ENCODE assay signal across 30 cellular contexts in genomic region chr1:221759436-221759835, GRCh38. TPM values are rescaled to one million over a fixed set of nuclear protein-coding genes. Genes with fewer than 3 reads are reported as not detected.
DNase-seq lines count a peak whose midpoint lies in the region; ATAC-seq, FAIRE-seq and TF ChIP-seq lines count a peak whose summit lies in the region.
"Had no signal": no experiment of that assay in that cellular context is flagged by ENCODE, and none has a peak within 500 bp of the region (broad histone marks: within the 10 kb centered on the region; RNA-seq: fewer than 3 reads in every experiment).

No MANE protein-coding gene starts in this region.

- no peak overlapping the region for H3K9ac ChIP-seq in K562 (ENCODE audit: insufficient read depth in 1 of 2, low read depth in 2 of 2, low read length in 2 of 2)

- BruUV-seq in K562 (replicated peaks; lab: Mats Ljungman, UMichigan) = no TSS peak

- no peak for ATAC-seq in K562
- ATAC-seq in GM18520 (IDR thresholded peaks at IDR 0.05; ENCODE audit: unreplicated experiment) = no peak
- ATAC-seq in esophagus mucosa = no peak
- ATAC-seq: activated T-cell treated with anti-CD3 and anti-CD28 coated beads, Interleukin-2, amount 50 U/mL, for 4 hours; naive thymus-derived CD4-positive, alpha-beta T cell; PC-3 had no signal

- H4K20me1 ChIP-seq in K562 (replicated peaks; ENCODE audit: control insufficient read depth, insufficient read depth, low read length) = no peaks in the 10 kb centered on the region

- H3K36me3 ChIP-seq in K562 (ENCODE audit: control insufficient read depth, insufficient read depth, low read length) = no peaks in the 10 kb centered on the region
- H3K36me3 ChIP-seq: esophagus squamous epithelium, thoracic aorta, uterus had no signal

- in situ Hi-C loops in K562 (cut with MboI) = no loop called here

- H3K27me3 ChIP-seq in K562 (ENCODE audit: control insufficient read depth in 2 of 2, insufficient read depth in 2 of 2, low read length in 2 of 2) = no peaks in the 10 kb centered on the region
- H3K27me3 ChIP-seq: esophagus squamous epithelium, uterus had no signal

- H3K9me1 ChIP-seq in K562 (ENCODE audit: control insufficient read depth, insufficient read depth, low read length) = no peaks in the 10 kb centered on the region

- CTCF ChIA-PET in K562 (lab: Yijun Ruan, JAX; ENCODE audit: low intra/inter-chr PET ratio) = no interaction called here

- intact Hi-C loops in K562 (cut with micrococcal nuclease) = no loop called here

- H3K4me3 ChIP-seq in K562 (no peak overlapping the region), fibroblast of the aortic adventitia (ENCODE audit: low read depth, low read length) (no peak overlapping the region)
- H3K4me3 ChIP-seq: esophagus squamous epithelium, skin epidermis, thoracic aorta, uterus had no signal

- no peak overlapping the region for H3K27ac ChIP-seq in K562 (ENCODE audit: extremely low read depth, low read depth, low read length)
- H3K27ac ChIP-seq: esophagus squamous epithelium, HL-60, thoracic aorta, uterus, VCaP had no signal

- TF ChIP-seq CTCF in K562 (IDR thresholded peaks at IDR 0.05 in 2 of 3, conservative IDR thresholded peaks at IDR 0.05 in 1 of 3; ENCODE audit: insufficient read depth in 2 of 3, low read depth in 1 of 3, low read length in 3 of 3) (no peak), fibroblast of the aortic adventitia (IDR thresholded peaks at IDR 0.05; ENCODE audit: insufficient read depth, low read length) (no peak)

- no peak for TF ChIP-seq EP300 in K562 (IDR thresholded peaks at IDR 0.05; ENCODE audit: low read length)

- TF ChIP-seq RAD21 in K562 (CRISPR knock-in tag; conservative IDR thresholded peaks at IDR 0.05 in 1 of 2, IDR thresholded peaks at IDR 0.05 in 1 of 2) = no peak

- TF ChIP-seq POLR2A in K562 (conservative IDR thresholded peaks at IDR 0.05) = no peak

- POLR2A ChIA-PET in K562 (lab: Yijun Ruan, JAX) = interaction anchor here (1.8 kb wide), 1 partner anchor 17 kb away, joined by 5 read pairs; the partner anchor contains the start of gene DUSP10

- 4% methylated on average over 3 of the region's 3 CpGs for WGBS in K562 (ENCODE audit: insufficient coverage, low coverage, missing lambda C conversion rate)

- no peak overlapping the region for H3K4me2 ChIP-seq in K562 (ENCODE audit: insufficient read depth, low read length)

- H3K4me1 ChIP-seq in K562 (replicated peaks in 1 of 2; ENCODE audit: control insufficient read depth in 2 of 2, insufficient read depth in 2 of 2, low read length in 2 of 2) = peaks cover 2 to 31% of the 10 kb centered on the region in 2 experiments; a peak in 4 of 5 replicates
- H3K4me1 ChIP-seq: uterus had no signal

- peak; percentile 71 for DNase-seq in M059J (ENCODE audit: low read depth)
- no peak for DNase-seq in K562 (ENCODE audit: extremely low read depth in 1 of 4, low spot score in 3 of 4)
- peak; percentile 60 for DNase-seq in fibroblast of the aortic adventitia (ENCODE audit: low read depth)
- DNase-seq in retina = peak; percentile 32
- DNase-seq in activated effector memory CD4-positive, alpha-beta T cell treated with Interleukin-2 at 50 U/mL for 16 hours = no peak
- DNase-seq: activated CD4-positive, alpha-beta T cell treated with anti-CD3 and anti-CD28 coated beads for 4 hours; activated naive CD8-positive, alpha-beta T cell treated with anti-CD3 and anti-CD28 coated beads, Interleukin-2, amount 50 U/mL, for 24 hours; activated T-cell treated with anti-CD3 and anti-CD28 coated beads, Interleukin-2, amount 50 U/mL, for 4 hours; effector CD8-positive, alpha-beta T cell; esophagus squamous epithelium; H9; islet precursor cell; Kasumi-1; midbrain; naive thymus-derived CD4-positive, alpha-beta T cell; NCI-H1048; NCI-H187; NCI-H2171; NCI-H524; nucleus accumbens; PC-3; Right ventricle myocardium superior; uterus had no signal

- no peaks in the 10 kb centered on the region for H3K79me2 ChIP-seq in K562 (ENCODE audit: control insufficient read depth, insufficient read depth, low read length)

- no peaks in the 10 kb centered on the region for H3K9me3 ChIP-seq in K562 (replicated peaks; ENCODE audit: control insufficient read depth, insufficient read depth, low read depth, low read length)
- H3K9me3 ChIP-seq: esophagus squamous epithelium, thoracic aorta, uterus had no signal

- H2AFZ ChIP-seq in K562 (ENCODE audit: low read depth, low read length) = no peak overlapping the region

- FAIRE-seq in K562 (lab: Jason Lieb, UNC) = no peak
- FAIRE-seq: colon had no signal

TF ChIP-seq in K562, 482 proteins besides CTCF, POLR2A, EP300 and RAD21:
- TF ChIP-seq MAFG (tag; conservative IDR thresholded peaks at IDR 0.05) (0 out of 2 replicates have a peak, but pooled peaks have one; percentile 18), CBFA2T3 (IDR thresholded peaks at IDR 0.05) (peak; percentile 28; the same call in 1 of the 2 replicates)
- TF ChIP-seq, protein P1, sequence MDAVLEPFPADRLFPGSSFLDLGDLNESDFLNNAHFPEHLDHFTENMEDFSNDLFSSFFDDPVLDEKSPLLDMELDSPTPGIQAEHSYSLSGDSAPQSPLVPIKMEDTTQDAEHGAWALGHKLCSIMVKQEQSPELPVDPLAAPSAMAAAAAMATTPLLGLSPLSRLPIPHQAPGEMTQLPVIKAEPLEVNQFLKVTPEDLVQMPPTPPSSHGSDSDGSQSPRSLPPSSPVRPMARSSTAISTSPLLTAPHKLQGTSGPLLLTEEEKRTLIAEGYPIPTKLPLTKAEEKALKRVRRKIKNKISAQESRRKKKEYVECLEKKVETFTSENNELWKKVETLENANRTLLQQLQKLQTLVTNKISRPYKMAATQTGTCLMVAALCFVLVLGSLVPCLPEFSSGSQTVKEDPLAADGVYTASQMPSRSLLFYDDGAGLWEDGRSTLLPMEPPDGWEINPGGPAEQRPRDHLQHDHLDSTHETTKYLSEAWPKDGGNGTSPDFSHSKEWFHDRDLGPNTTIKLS (IDR thresholded peaks at IDR 0.05; ENCODE audit: borderline replicate concordance, low read depth) = no peak

RNA-seq across cellular contexts. Expression of gene DUSP10, which starts 17.5 kb away (rescaled TPM):
- total RNA-seq in M059J (2014; rRNA removed; shearing (Covaris generic)) = 44.3 and 51.8 TPM in 2 replicates
- 5.0 and 6.0 TPM in 2 replicates for total RNA-seq in K562 (2011; cell fraction: chromatin; rRNA removed; ENCODE audit: low replicate concordance)
- total RNA-seq in K562 (2011; cell fraction: nucleolus; rRNA removed) = 3.9 and 4.0 TPM in 2 replicates
- total RNA-seq in K562 (2011; cell fraction: nucleoplasm; rRNA removed) = 3.6 and 4.4 TPM in 2 replicates
- total RNA-seq in K562 (2014; rRNA removed) = 6.6 and 7.3 TPM in 2 replicates
- 6.3 and 7.6 TPM in 2 replicates for total RNA-seq in K562 (2014; rRNA removed; fragmentation: Illumina TruSeq; extraction: Trizol)
- 7.0 and 7.8 TPM in 2 replicates for total RNA-seq in K562 (2015; rRNA removed; fragmentation: Illumina TruSeq; extraction: Trizol)
- total RNA-seq in K562 (2021) = 5.9 and 6.1 TPM in 2 replicates
- 1.7 and 3.1 TPM in 2 replicates for polyA plus RNA-seq in K562 (2011; rRNA removed)
- 3.6 and 4.4 TPM in 2 replicates for polyA plus RNA-seq in K562 (2011; cell fraction: cytosol; rRNA removed)
- 3.0 and 4.0 TPM in 2 replicates for polyA plus RNA-seq in K562 (2011; cell fraction: nucleus; rRNA removed)
- polyA plus RNA-seq in K562 (2012) = 5.8 and 10.6 TPM in 2 replicates
- 6.2 and 8.3 TPM in 2 replicates for polyA plus RNA-seq in K562 (2014; fragmentation: Illumina TruSeq; extraction: Trizol)
- polyA plus RNA-seq in K562 (2014; fragmentation: Nextera tagmentation; extraction: Ambion mirVana) = 1 to 10 TPM; 3.8 to 5.5 TPM
- polyA plus RNA-seq in K562 (2014; rRNA removed) = 5.4 and 6.6 TPM in 2 replicates
- 4.8 and 6.1 TPM in 2 replicates for polyA minus RNA-seq in K562 (2011; rRNA and poly(A)+ RNA removed)
- 1.0 and 1.4 TPM in 2 replicates for polyA minus RNA-seq in K562 (2011; cell fraction: cytosol; rRNA and poly(A)+ RNA removed)
- 4.8 and 8.7 TPM in 2 replicates for polyA minus RNA-seq in K562 (2011; cell fraction: nucleus; rRNA and poly(A)+ RNA removed)
- 8.0 and 26.8 TPM in 2 replicates for total RNA-seq in fibroblast of the aortic adventitia (ENCODE audit: low replicate concordance)
- 3.0 TPM for total RNA-seq in esophagus mucosa

Comparison
In these comparisons a context has a peak if more than half of its experiments do, and no peak if none do; other contexts are left out.
1. DNase-seq: peak in M059J (single experiment), fibroblast of the aortic adventitia (single experiment) and retina (single experiment); none in K562 (0 of 4) and activated effector memory CD4-positive, alpha-beta T cell treated with Interleukin-2 at 50 U/mL for 16 hours (single experiment).